ENCODE assay signal across 9 cellular contexts in genomic region chr2:96138146-96139145, GRCh38. TPM values are rescaled to one million over a fixed set of nuclear protein-coding genes. Genes with fewer than 3 reads are reported as not detected.
DNase-seq lines count a peak whose midpoint lies in the region; ATAC-seq, FAIRE-seq and TF ChIP-seq lines count a peak whose summit lies in the region.
"Had no signal": no experiment of that assay in that cellular context is flagged by ENCODE, and none has a peak within 500 bp of the region (broad histone marks: within the 10 kb centered on the region; RNA-seq: fewer than 3 reads in every experiment).

Gene ASTL (minus strand): TSS chr2:96138502. CDS start chr2:96138436, 66 bp downstream.

- H3K4me1 ChIP-seq in IMR-90 (ENCODE audit: control insufficient read depth, insufficient read depth, low read length): no peaks in the 10 kb centered on the region
- no peaks in the 10 kb centered on the region for H3K4me1 ChIP-seq in kidney (ENCODE audit: control insufficient read depth in 1 of 2, insufficient read depth in 1 of 2, low read depth in 1 of 2, low read length in 2 of 2)

- H3K27me3 Mint-ChIP-seq in T-helper 2 cell treated with Interferon-gamma antibody and Interleukin-4, amounts not matched to agents 5 μg/mL and 100 μg/mL, for 36 hours (ENCODE audit: low read depth): no peaks in the 10 kb centered on the region
- H3K27me3 Mint-ChIP-seq in brain: peaks cover 36% of the 10 kb centered on the region
- no peaks in the 10 kb centered on the region for H3K27me3 Mint-ChIP-seq in stimulated activated naive CD8-positive, alpha-beta T cell treated with anti-CD3 and anti-CD28 coated beads, Interleukin-15, Interleukin-2, amounts not matched to agents 100 ng/mL and 50 ng/mL, for 24 hours

- H3K36me3 ChIP-seq in IMR-90 (ENCODE audit: control insufficient read depth, insufficient read depth, low read length) (no peaks in the 10 kb centered on the region), kidney (ENCODE audit: control insufficient read depth in 1 of 2, insufficient read depth in 2 of 2, low read length in 2 of 2) (no peaks in the 10 kb centered on the region)

- H3K4ac ChIP-seq in IMR-90 (ENCODE audit: low read depth, low read length): no peak within 1 kb of the TSS

- no peak within 1 kb of the TSS for H3K9ac ChIP-seq in IMR-90 (ENCODE audit: low read depth, low read length)
- H3K9ac ChIP-seq in kidney (ENCODE audit: low read length in 2 of 2): no peak within 1 kb of the TSS

- H2BK120ac ChIP-seq in IMR-90 (ENCODE audit: low read depth, low read length): no peak within 1 kb of the TSS

- no peak within 1 kb of the TSS for H4K5ac ChIP-seq in IMR-90 (ENCODE audit: low read depth, low read length)

- in situ Hi-C loops in IMR-90 (cut with MboI; ENCODE audit: low sequenced_read_pairs): loop anchor here (10.0 kb wide), 1 partner anchor 126 kb away; the partner anchor contains the start of genes CIAO1 and TMEM127

- TF ChIP-seq CTCF in IMR-90 (conservative IDR thresholded peaks at IDR 0.05; ENCODE audit: low read depth, low read length) (peak; percentile 63), brain (conservative IDR thresholded peaks at IDR 0.05) (peak; percentile 67 to 75), kidney (IDR thresholded peaks at IDR 0.05; ENCODE audit: borderline replicate concordance, extremely low read depth, insufficient read depth) (no peak)

- H3K79me1 ChIP-seq in IMR-90 (ENCODE audit: low read depth in 1 of 2, low read length in 2 of 2): no peaks in the 10 kb centered on the region

- H4K91ac ChIP-seq in IMR-90 (ENCODE audit: insufficient read depth, low read depth, low read length): no peak within 1 kb of the TSS

- no peak within 1 kb of the TSS for H3K18ac ChIP-seq in IMR-90 (ENCODE audit: low read depth, low read length)

- peaks cover 34% of the 10 kb centered on the region for H3K27me3 ChIP-seq in IMR-90 (ENCODE audit: control insufficient read depth, insufficient read depth, low read length)

- no TSS peak for BruUV-seq in IMR-90 (replicated peaks; lab: Mats Ljungman, UMichigan)

- no peak within 1 kb of the TSS for H3K56ac ChIP-seq in IMR-90 (ENCODE audit: extremely low read depth, insufficient read depth, low read length)

- H2BK20ac ChIP-seq in IMR-90 (ENCODE audit: low read depth, low read length): no peak within 1 kb of the TSS

- intact Hi-C loops in IMR-90 (cut with micrococcal nuclease) (loop anchor here (1.0 to 2.0 kb wide), 3 partner anchors 36 to 370 kb away; no protein-coding TSS in a partner anchor), kidney (cut with DNase I) (no loop called here)

- no peak within 1 kb of the TSS for H2BK15ac ChIP-seq in IMR-90 (ENCODE audit: low read depth, low read length)

- H2AK5ac ChIP-seq in IMR-90 (ENCODE audit: low read depth, low read length): no peak within 1 kb of the TSS

- TF ChIP-seq POLR2A in IMR-90 (IDR thresholded peaks at IDR 0.05; ENCODE audit: low read depth, low read length): peak; percentile 33

- H3K27ac Mint-ChIP-seq in T-helper 2 cell treated with Interferon-gamma antibody and Interleukin-4, amounts not matched to agents 5 μg/mL and 100 μg/mL, for 36 hours: no peak within 1 kb of the TSS
- H3K27ac Mint-ChIP-seq in brain: peak within 1 kb of the TSS in 1 of 5 experiments; percentile 15
- H3K27ac Mint-ChIP-seq in stimulated activated naive CD8-positive, alpha-beta T cell treated with anti-CD3 and anti-CD28 coated beads, Interleukin-15, Interleukin-2, amounts not matched to agents 100 ng/mL and 50 ng/mL, for 24 hours: peak within 1 kb of the TSS; percentile 68

- H3K4me1 Mint-ChIP-seq in T-helper 2 cell treated with Interferon-gamma antibody and Interleukin-4, amounts not matched to agents 5 μg/mL and 100 μg/mL, for 36 hours (ENCODE audit: low read depth): peaks cover 12% of the 10 kb centered on the region
- H3K4me1 Mint-ChIP-seq in brain: peaks cover 5% of the 10 kb centered on the region
- peaks cover 39% of the 10 kb centered on the region for H3K4me1 Mint-ChIP-seq in stimulated activated naive CD8-positive, alpha-beta T cell treated with anti-CD3 and anti-CD28 coated beads, Interleukin-15, Interleukin-2, amounts not matched to agents 100 ng/mL and 50 ng/mL, for 24 hours (ENCODE audit: low read depth)

- peaks cover 12% of the 10 kb centered on the region for H3K36me3 Mint-ChIP-seq in T-helper 2 cell treated with Interferon-gamma antibody and Interleukin-4, amounts not matched to agents 5 μg/mL and 100 μg/mL, for 36 hours (ENCODE audit: low read depth)
- no peaks in the 10 kb centered on the region for H3K36me3 Mint-ChIP-seq in brain
- H3K36me3 Mint-ChIP-seq in stimulated activated naive CD8-positive, alpha-beta T cell treated with anti-CD3 and anti-CD28 coated beads, Interleukin-15, Interleukin-2, amounts not matched to agents 100 ng/mL and 50 ng/mL, for 24 hours (ENCODE audit: low read depth): peaks cover 13% of the 10 kb centered on the region

- H2AFZ ChIP-seq in IMR-90 (replicated peaks; ENCODE audit: low read length, poor library complexity): peak within 1 kb of the TSS; percentile 40

- no peak within 1 kb of the TSS for H2BK5ac ChIP-seq in IMR-90 (ENCODE audit: low read depth, low read length, poor library complexity, severe bottlenecking)

- dilution Hi-C loops in IMR-90 (cut with HindIII; ENCODE audit: low sequenced_read_pairs, unreplicated experiment): no loop called here

- H4K8ac ChIP-seq in IMR-90 (ENCODE audit: low read depth in 2 of 2, low read length in 2 of 2): no peak within 1 kb of the TSS

- H2AK9ac ChIP-seq in IMR-90 (replicated peaks; ENCODE audit: low read depth, low read length, poor library complexity): no peak within 1 kb of the TSS

- peak; percentile 77; the same call in 1 of the 2 replicates for ATAC-seq in IMR-90 (ENCODE audit: low read depth)

- WGBS in IMR-90 (ENCODE audit: extremely low coverage in 2 of 2, insufficient read length in 1 of 2), 2 experiments: no CpG with 5 or more reads among the region's 17 CpGs

- H3K23ac ChIP-seq in IMR-90 (ENCODE audit: low read depth, low read length): no peak within 1 kb of the TSS

- POLR2A ChIA-PET in IMR-90 (lab: Charles Lee; ENCODE audit: unreplicated experiment): interaction anchor here (0.6 kb wide), 1 partner anchor 56 kb away, joined by 5 read pairs; no protein-coding TSS in a partner anchor

- H3K9me3 Mint-ChIP-seq in T-helper 2 cell treated with Interferon-gamma antibody and Interleukin-4, amounts not matched to agents 5 μg/mL and 100 μg/mL, for 36 hours: no peaks in the 10 kb centered on the region
- no peaks in the 10 kb centered on the region for H3K9me3 Mint-ChIP-seq in brain
- no peaks in the 10 kb centered on the region for H3K9me3 Mint-ChIP-seq in stimulated activated naive CD8-positive, alpha-beta T cell treated with anti-CD3 and anti-CD28 coated beads, Interleukin-15, Interleukin-2, amounts not matched to agents 100 ng/mL and 50 ng/mL, for 24 hours

- H3K9me3 ChIP-seq in IMR-90 (ENCODE audit: control insufficient read depth, insufficient read depth, low read length) (no peaks in the 10 kb centered on the region), kidney (ENCODE audit: control insufficient read depth in 1 of 2, low read length in 2 of 2) (no peaks in the 10 kb centered on the region)

- no peak within 1 kb of the TSS for H3K4me2 ChIP-seq in IMR-90 (ENCODE audit: low read depth, low read length)

- H3K4me3 Mint-ChIP-seq in T-helper 2 cell treated with Interferon-gamma antibody and Interleukin-4, amounts not matched to agents 5 μg/mL and 100 μg/mL, for 36 hours: no peak within 1 kb of the TSS
- H3K4me3 Mint-ChIP-seq in brain: no peak within 1 kb of the TSS
- H3K4me3 Mint-ChIP-seq in stimulated activated naive CD8-positive, alpha-beta T cell treated with anti-CD3 and anti-CD28 coated beads, Interleukin-15, Interleukin-2, amounts not matched to agents 100 ng/mL and 50 ng/mL, for 24 hours: peak within 1 kb of the TSS; percentile 43

- H3K9me1 ChIP-seq in IMR-90 (ENCODE audit: insufficient read depth, low read length): no peaks in the 10 kb centered on the region

- H3K14ac ChIP-seq in IMR-90 (replicated peaks; ENCODE audit: low read depth, low read length): no peak within 1 kb of the TSS

- DNase-seq in NCI-H2196 (lab: John Stamatoyannopoulos, UW; ENCODE audit: unreplicated experiment) (peak; percentile 36), NCI-H2196 treated with DMSO at 0.1 percent for 48 hours (lab: John Stamatoyannopoulos, UW; ENCODE audit: unreplicated experiment) (no peak), IMR-90 (peak; percentile 32), kidney (peak; percentile 83), GOT3 (lab: John Stamatoyannopoulos, UW) (no peak)
- peak; percentile 35 for DNase-seq in T-helper 2 cell treated with Interferon-gamma antibody and Interleukin-4, amounts not matched to agents 5 μg/mL and 100 μg/mL, for 36 hours (ENCODE audit: low spot score)

- H3K27ac ChIP-seq in IMR-90 (ENCODE audit: insufficient read depth, low read length): no peak within 1 kb of the TSS
- H3K27ac ChIP-seq in kidney (ENCODE audit: low read depth in 2 of 2, low read length in 2 of 2): no peak within 1 kb of the TSS

- H3K4me3 ChIP-seq in IMR-90 (ENCODE audit: insufficient read depth, low read depth, low read length) (no peak within 1 kb of the TSS), kidney (ENCODE audit: low read length in 2 of 2) (no peak within 1 kb of the TSS)

- CTCF ChIA-PET in IMR-90 (lab: Yijun Ruan, JAX): interaction anchor here (0.7 to 1.2 kb wide), 6 partner anchors 21 to 129 kb away, joined by 3 to 6 read pairs (median 4); no protein-coding TSS in a partner anchor

- H4K20me1 ChIP-seq in IMR-90 (ENCODE audit: insufficient read depth, low read length): no peaks in the 10 kb centered on the region

- peak; percentile 79 for TF ChIP-seq RAD21 in IMR-90 (IDR thresholded peaks at IDR 0.05; ENCODE audit: low read length)

- no peak for FAIRE-seq in kidney (lab: Jason Lieb, UNC)
- FAIRE-seq: colon had no signal

TF ChIP-seq in IMR-90, 13 proteins besides CTCF, POLR2A, EP300 and RAD21:
- TF ChIP-seq SMC3 (IDR thresholded peaks at IDR 0.05; ENCODE audit: low read depth, low read length) (peak; percentile 66), BHLHE40 (IDR thresholded peaks at IDR 0.05; ENCODE audit: low read depth, low read length) (no peak)

RNA-seq across cellular contexts. Expression of gene ASTL, which starts in this region (rescaled TPM):
- total RNA-seq in IMR-90 (2012; rRNA removed): not detected in 2 replicates
- not detected in 2 replicates for polyA plus RNA-seq in IMR-90 (2012; rRNA removed)
- 0.04 TPM in 1 of 2 replicates, not detected in the other for polyA plus RNA-seq in IMR-90 (2012; cell fraction: cytosol; rRNA removed)
- polyA plus RNA-seq in IMR-90 (2012; cell fraction: nucleus; rRNA removed; ENCODE audit: low replicate concordance): 0.25 and 0.48 TPM in 2 replicates
- not detected for polyA plus RNA-seq in brain (ENCODE audit: insufficient read depth, low read depth, low replicate concordance)
- total RNA-seq in kidney: not detected
- not detected for polyA plus RNA-seq in kidney (ENCODE audit: insufficient read depth, low read depth, low replicate concordance)

Comparison
In these comparisons a context has a peak if more than half of its experiments do, and no peak if none do; other contexts are left out.
1. DNase-seq: peak in NCI-H2196 (single experiment) and T-helper 2 cell treated with Interferon-gamma antibody and Interleukin-4, amounts not matched to agents 5 μg/mL and 100 μg/mL, for 36 hours (single experiment); none in NCI-H2196 treated with DMSO at 0.1 percent for 48 hours (single experiment) and GOT3 (single experiment).
2. Peak in DNase-seq and ATAC-seq in IMR-90; RNA of the gene not detected or under 1 TPM.
3. Peak in DNase-seq in kidney; RNA of the gene not detected or under 1 TPM.